ENCODE assay signal across 1 cellular context in the genomic region with DNA sequence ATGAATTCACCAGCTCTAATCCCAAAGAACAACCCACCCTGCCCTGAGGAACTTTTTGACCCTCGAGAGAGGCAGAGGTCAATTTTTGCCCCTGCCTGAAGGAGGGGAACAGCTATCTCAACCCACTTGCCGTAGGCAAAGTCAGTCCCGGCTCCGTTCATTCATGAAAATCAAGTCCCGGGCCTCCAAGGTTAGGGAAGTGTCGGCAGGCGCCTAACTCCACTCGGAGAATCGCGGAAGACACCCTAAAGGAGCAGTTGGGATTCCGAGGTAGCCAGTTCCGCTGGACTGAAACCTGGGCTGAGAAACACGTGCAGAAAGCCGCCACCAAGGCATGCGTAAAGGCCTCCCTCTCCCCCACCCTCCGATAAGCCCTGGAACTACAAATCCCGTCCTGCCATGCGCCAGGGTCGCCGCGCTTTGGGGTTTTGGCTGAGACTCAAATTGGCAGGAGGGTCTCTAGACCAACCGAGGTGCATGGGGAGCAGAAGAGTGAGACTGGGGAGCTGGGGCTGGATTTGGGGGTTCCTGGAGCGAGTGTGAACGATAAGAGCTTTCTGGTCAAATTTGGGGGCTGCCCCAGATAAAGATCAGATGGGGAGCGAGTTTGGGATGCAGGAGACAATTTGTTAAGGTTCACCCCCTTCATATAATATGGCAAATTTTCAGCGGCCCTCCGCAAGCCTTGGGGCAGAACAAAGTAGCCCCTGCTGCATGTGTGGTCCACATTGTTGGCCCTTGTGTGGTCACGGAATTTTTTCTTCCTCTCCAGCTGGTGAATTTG.
TF ChIP-seq lines count a peak whose summit lies in the region.

A gene (minus strand): TSS at position 290 of the 784 bp plus-strand sequence. CDS start 2,955 bp downstream, outside the sequence.

TF ChIP-seq in HepG2, 621 proteins besides CTCF, POLR2A, EP300 and RAD21 (continued from another document and continues in another):
- TF ChIP-seq, protein P1, sequence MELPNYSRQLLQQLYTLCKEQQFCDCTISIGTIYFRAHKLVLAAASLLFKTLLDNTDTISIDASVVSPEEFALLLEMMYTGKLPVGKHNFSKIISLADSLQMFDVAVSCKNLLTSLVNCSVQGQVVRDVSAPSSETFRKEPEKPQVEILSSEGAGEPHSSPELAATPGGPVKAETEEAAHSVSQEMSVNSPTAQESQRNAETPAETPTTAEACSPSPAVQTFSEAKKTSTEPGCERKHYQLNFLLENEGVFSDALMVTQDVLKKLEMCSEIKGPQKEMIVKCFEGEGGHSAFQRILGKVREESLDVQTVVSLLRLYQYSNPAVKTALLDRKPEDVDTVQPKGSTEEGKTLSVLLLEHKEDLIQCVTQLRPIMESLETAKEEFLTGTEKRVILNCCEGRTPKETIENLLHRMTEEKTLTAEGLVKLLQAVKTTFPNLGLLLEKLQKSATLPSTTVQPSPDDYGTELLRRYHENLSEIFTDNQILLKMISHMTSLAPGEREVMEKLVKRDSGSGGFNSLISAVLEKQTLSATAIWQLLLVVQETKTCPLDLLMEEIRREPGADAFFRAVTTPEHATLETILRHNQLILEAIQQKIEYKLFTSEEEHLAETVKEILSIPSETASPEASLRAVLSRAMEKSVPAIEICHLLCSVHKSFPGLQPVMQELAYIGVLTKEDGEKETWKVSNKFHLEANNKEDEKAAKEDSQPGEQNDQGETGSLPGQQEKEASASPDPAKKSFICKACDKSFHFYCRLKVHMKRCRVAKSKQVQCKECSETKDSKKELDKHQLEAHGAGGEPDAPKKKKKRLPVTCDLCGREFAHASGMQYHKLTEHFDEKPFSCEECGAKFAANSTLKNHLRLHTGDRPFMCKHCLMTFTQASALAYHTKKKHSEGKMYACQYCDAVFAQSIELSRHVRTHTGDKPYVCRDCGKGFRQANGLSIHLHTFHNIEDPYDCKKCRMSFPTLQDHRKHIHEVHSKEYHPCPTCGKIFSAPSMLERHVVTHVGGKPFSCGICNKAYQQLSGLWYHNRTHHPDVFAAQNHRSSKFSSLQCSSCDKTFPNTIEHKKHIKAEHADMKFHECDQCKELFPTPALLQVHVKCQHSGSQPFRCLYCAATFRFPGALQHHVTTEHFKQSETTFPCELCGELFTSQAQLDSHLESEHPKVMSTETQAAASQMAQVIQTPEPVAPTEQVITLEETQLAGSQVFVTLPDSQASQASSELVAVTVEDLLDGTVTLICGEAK (IDR thresholded peaks at IDR 0.05), result no peak
- TF ChIP-seq, protein P1 (CRISPR knock-in tag; IDR thresholded peaks at IDR 0.05), result 0 out of 2 replicates have a peak, but pooled peaks have one; percentile 34
- TF ChIP-seq ZNF317 (CRISPR knock-in tag; IDR thresholded peaks at IDR 0.05) (no peak), ZNF788 (CRISPR knock-in tag; IDR thresholded peaks at IDR 0.05; ENCODE audit: borderline replicate concordance) (peak; percentile 68; the same call in 1 of the 2 replicates), DMAP1 (CRISPR knock-in tag; IDR thresholded peaks at IDR 0.05) (peak; percentile 85), NFYC (CRISPR knock-in tag; IDR thresholded peaks at IDR 0.05) (peak; percentile 48; the same call in 1 of the 2 replicates), ZSCAN29 (CRISPR knock-in tag; conservative IDR thresholded peaks at IDR 0.05) (no peak), ZFP37 (CRISPR knock-in tag; IDR thresholded peaks at IDR 0.05; ENCODE audit: borderline replicate concordance) (0 out of 2 replicates have a peak, but pooled peaks have one; percentile 23), CREM (IDR thresholded peaks at IDR 0.05) (peak; percentile 78; the same call in 1 of the 2 replicates), CREM (CRISPR knock-in tag; IDR thresholded peaks at IDR 0.05) (no peak), ZNF772 (CRISPR knock-in tag; IDR thresholded peaks at IDR 0.05) (0 out of 2 replicates have a peak, but pooled peaks have one; percentile 31), ESRRA (CRISPR knock-in tag; IDR thresholded peaks at IDR 0.05; ENCODE audit: low read depth) (no peak), PCBP1 (IDR thresholded peaks at IDR 0.05; ENCODE audit: borderline replicate concordance, low read depth, low read length) (0 out of 2 replicates have a peak, but pooled peaks have one; percentile 25), ELF1 (CRISPR knock-in tag; IDR thresholded peaks at IDR 0.05) (peak; percentile 42; the same call in 1 of the 2 replicates), RXRB (CRISPR knock-in tag; IDR thresholded peaks at IDR 0.05; ENCODE audit: borderline replicate concordance) (0 out of 2 replicates have a peak, but pooled peaks have one; percentile 17), RARA (CRISPR knock-in tag; IDR thresholded peaks at IDR 0.05) (0 out of 2 replicates have a peak, but pooled peaks have one; percentile 4), LCORL (IDR thresholded peaks at IDR 0.05) (no peak; the same call in 1 of the 2 replicates), LCORL (CRISPR knock-in tag; IDR thresholded peaks at IDR 0.05) (peak; percentile 47; the same call in 1 of the 2 replicates), ZNF792 (CRISPR knock-in tag; IDR thresholded peaks at IDR 0.05) (peak; percentile 77), JUN (CRISPR knock-in tag; IDR thresholded peaks at IDR 0.05) (no peak)
- TF ChIP-seq, protein P2, sequence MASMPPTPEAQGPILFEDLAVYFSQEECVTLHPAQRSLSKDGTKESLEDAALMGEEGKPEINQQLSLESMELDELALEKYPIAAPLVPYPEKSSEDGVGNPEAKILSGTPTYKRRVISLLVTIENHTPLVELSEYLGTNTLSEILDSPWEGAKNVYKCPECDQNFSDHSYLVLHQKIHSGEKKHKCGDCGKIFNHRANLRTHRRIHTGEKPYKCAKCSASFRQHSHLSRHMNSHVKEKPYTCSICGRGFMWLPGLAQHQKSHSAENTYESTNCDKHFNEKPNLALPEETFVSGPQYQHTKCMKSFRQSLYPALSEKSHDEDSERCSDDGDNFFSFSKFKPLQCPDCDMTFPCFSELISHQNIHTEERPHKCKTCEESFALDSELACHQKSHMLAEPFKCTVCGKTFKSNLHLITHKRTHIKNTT (CRISPR knock-in tag; IDR thresholded peaks at IDR 0.05), result no peak
- TF ChIP-seq, protein P3, sequence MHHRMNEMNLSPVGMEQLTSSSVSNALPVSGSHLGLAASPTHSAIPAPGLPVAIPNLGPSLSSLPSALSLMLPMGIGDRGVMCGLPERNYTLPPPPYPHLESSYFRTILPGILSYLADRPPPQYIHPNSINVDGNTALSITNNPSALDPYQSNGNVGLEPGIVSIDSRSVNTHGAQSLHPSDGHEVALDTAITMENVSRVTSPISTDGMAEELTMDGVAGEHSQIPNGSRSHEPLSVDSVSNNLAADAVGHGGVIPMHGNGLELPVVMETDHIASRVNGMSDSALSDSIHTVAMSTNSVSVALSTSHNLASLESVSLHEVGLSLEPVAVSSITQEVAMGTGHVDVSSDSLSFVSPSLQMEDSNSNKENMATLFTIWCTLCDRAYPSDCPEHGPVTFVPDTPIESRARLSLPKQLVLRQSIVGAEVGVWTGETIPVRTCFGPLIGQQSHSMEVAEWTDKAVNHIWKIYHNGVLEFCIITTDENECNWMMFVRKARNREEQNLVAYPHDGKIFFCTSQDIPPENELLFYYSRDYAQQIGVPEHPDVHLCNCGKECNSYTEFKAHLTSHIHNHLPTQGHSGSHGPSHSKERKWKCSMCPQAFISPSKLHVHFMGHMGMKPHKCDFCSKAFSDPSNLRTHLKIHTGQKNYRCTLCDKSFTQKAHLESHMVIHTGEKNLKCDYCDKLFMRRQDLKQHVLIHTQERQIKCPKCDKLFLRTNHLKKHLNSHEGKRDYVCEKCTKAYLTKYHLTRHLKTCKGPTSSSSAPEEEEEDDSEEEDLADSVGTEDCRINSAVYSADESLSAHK (CRISPR knock-in tag; IDR thresholded peaks at IDR 0.05; ENCODE audit: borderline replicate concordance), result no peak
- TF ChIP-seq, protein P4, sequence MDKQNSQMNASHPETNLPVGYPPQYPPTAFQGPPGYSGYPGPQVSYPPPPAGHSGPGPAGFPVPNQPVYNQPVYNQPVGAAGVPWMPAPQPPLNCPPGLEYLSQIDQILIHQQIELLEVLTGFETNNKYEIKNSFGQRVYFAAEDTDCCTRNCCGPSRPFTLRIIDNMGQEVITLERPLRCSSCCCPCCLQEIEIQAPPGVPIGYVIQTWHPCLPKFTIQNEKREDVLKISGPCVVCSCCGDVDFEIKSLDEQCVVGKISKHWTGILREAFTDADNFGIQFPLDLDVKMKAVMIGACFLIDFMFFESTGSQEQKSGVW (CRISPR knock-in tag; IDR thresholded peaks at IDR 0.05; ENCODE audit: borderline replicate concordance), result no peak
- TF ChIP-seq, protein P5, sequence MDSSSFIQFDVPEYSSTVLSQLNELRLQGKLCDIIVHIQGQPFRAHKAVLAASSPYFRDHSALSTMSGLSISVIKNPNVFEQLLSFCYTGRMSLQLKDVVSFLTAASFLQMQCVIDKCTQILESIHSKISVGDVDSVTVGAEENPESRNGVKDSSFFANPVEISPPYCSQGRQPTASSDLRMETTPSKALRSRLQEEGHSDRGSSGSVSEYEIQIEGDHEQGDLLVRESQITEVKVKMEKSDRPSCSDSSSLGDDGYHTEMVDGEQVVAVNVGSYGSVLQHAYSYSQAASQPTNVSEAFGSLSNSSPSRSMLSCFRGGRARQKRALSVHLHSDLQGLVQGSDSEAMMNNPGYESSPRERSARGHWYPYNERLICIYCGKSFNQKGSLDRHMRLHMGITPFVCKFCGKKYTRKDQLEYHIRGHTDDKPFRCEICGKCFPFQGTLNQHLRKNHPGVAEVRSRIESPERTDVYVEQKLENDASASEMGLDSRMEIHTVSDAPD (CRISPR knock-in tag; IDR thresholded peaks at IDR 0.05), result no peak
- TF ChIP-seq, protein P6, sequence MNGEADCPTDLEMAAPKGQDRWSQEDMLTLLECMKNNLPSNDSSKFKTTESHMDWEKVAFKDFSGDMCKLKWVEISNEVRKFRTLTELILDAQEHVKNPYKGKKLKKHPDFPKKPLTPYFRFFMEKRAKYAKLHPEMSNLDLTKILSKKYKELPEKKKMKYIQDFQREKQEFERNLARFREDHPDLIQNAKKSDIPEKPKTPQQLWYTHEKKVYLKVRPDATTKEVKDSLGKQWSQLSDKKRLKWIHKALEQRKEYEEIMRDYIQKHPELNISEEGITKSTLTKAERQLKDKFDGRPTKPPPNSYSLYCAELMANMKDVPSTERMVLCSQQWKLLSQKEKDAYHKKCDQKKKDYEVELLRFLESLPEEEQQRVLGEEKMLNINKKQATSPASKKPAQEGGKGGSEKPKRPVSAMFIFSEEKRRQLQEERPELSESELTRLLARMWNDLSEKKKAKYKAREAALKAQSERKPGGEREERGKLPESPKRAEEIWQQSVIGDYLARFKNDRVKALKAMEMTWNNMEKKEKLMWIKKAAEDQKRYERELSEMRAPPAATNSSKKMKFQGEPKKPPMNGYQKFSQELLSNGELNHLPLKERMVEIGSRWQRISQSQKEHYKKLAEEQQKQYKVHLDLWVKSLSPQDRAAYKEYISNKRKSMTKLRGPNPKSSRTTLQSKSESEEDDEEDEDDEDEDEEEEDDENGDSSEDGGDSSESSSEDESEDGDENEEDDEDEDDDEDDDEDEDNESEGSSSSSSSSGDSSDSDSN (CRISPR knock-in tag; IDR thresholded peaks at IDR 0.05), result peak; percentile 40; the same call in 1 of the 2 replicates
- TF ChIP-seq, protein P7, sequence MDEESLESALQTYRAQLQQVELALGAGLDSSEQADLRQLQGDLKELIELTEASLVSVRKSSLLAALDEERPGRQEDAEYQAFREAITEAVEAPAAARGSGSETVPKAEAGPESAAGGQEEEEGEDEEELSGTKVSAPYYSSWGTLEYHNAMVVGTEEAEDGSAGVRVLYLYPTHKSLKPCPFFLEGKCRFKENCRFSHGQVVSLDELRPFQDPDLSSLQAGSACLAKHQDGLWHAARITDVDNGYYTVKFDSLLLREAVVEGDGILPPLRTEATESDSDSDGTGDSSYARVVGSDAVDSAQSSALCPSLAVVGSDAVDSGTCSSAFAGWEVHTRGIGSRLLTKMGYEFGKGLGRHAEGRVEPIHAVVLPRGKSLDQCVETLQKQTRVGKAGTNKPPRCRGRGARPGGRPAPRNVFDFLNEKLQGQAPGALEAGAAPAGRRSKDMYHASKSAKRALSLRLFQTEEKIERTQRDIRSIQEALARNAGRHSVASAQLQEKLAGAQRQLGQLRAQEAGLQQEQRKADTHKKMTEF (CRISPR knock-in tag; IDR thresholded peaks at IDR 0.05), result peak; percentile 29; the same call in 1 of the 2 replicates
- TF ChIP-seq, protein P8, sequence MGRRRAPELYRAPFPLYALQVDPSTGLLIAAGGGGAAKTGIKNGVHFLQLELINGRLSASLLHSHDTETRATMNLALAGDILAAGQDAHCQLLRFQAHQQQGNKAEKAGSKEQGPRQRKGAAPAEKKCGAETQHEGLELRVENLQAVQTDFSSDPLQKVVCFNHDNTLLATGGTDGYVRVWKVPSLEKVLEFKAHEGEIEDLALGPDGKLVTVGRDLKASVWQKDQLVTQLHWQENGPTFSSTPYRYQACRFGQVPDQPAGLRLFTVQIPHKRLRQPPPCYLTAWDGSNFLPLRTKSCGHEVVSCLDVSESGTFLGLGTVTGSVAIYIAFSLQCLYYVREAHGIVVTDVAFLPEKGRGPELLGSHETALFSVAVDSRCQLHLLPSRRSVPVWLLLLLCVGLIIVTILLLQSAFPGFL (CRISPR knock-in tag; IDR thresholded peaks at IDR 0.05), result no peak
- TF ChIP-seq, protein P9, sequence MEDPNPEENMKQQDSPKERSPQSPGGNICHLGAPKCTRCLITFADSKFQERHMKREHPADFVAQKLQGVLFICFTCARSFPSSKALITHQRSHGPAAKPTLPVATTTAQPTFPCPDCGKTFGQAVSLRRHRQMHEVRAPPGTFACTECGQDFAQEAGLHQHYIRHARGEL (CRISPR knock-in tag; IDR thresholded peaks at IDR 0.05), result no peak
